Comparison of ENCODE assay signal across 16 cellular contexts in the genomic region with DNA sequence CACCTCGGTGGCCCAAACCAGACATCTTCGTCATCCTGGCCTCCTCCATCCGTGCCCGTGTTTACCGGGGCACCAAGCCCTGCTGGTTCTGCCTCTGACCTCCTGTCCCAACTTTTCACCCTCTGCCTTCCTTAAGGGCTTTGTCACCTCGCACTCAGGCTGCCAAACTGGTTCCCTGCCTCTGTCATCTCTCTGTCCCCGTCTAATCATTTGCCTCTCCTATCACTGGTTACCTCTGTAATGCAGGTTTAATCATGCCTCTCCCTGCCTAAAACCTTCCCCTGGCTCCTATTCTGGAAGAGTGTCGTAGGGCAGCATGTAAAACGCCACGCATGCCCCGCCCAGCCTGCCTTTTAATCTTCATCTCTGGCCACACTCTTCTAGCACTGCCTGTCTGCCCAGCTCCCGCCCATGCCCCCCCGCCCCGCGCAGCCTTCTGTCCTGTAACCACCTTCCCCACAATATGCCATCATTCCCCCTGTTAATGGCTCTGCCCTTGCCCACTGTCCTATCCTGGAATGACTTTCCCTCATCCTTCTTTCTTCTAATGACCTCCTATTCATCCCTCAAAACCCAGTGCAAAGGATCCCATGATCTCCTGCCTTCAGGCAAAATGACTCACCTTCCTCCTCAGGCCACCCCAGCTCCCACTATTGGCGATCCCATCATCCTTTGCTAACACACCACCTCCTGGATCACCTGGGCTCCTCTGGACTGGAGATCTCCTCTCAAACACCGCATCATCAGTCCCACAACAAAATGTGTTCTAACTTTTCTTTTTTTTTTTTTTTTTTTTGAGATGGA.
A peak's percentile ranks its signal among the peaks of the same experiment; 100 is the strongest.
DNase-seq lines count a peak whose midpoint lies in the region; ATAC-seq and TF ChIP-seq lines count a peak whose summit lies in the region.
"Had no signal": no experiment of that assay in that cellular context is flagged by ENCODE, and none has a peak within 500 bp of the region (broad histone marks: within the 10 kb centered on the region; RNA-seq: fewer than 3 reads in every experiment).

No MANE protein-coding gene starts in this region.

- peaks cover 8% of the 10 kb centered on the region for H3K36me3 Mint-ChIP-seq in mesothelial cell of epicardium

- H3K36me3 ChIP-seq in mucosa of descending colon (ENCODE audit: low read depth) = no peaks in the 10 kb centered on the region
- H3K36me3 ChIP-seq: pancreas had no signal

- H3K4me1 ChIP-seq in mucosa of descending colon (ENCODE audit: low read depth) = peaks cover 6% of the 10 kb centered on the region
- H3K4me1 ChIP-seq: gastroesophageal sphincter had no signal

- intact Hi-C loops in mucosa of descending colon (cut with DNase I, micrococcal nuclease) = no loop called here

- no peaks in the 10 kb centered on the region for H3K9me3 ChIP-seq in mucosa of descending colon
- H3K9me3 ChIP-seq: gastroesophageal sphincter, pancreas, spleen had no signal

- no peak overlapping the region for H3K4me3 Mint-ChIP-seq in mesothelial cell of epicardium
- H3K4me3 Mint-ChIP-seq: T-helper 1 cell treated with Interleukin-12 subunit alpha and Interleukin-12 subunit beta and Interleukin-4 antibody, amounts not matched to agents 30 μg/mL and 1 μg/mL, for 36 hours had no signal

- H3K4me3 ChIP-seq in mucosa of descending colon = no peak overlapping the region
- H3K4me3 ChIP-seq: gastroesophageal sphincter, pancreas, spleen had no signal

- H3K9me3 Mint-ChIP-seq in mesothelial cell of epicardium = no peaks in the 10 kb centered on the region
- H3K9me3 Mint-ChIP-seq: T-helper 1 cell treated with Interleukin-12 subunit alpha and Interleukin-12 subunit beta and Interleukin-4 antibody, amounts not matched to agents 30 μg/mL and 1 μg/mL, for 36 hours had no signal

- peak; percentile 57 for DNase-seq in Daoy (ENCODE audit: low read depth)
- DNase-seq in SK-MEL-5 (ENCODE audit: low read depth, low spot score) = peak; percentile 36
- no peak for DNase-seq in mesothelial cell of epicardium (ENCODE audit: low spot score in 2 of 2, unreplicated experiment in 2 of 2)
- DNase-seq in cortex of kidney (lab: John Stamatoyannopoulos, UW) = no peak
- DNase-seq in RPMI8226 = no peak
- DNase-seq in mucosa of descending colon = no peak
- DNase-seq in hypothalamus (lab: John Stamatoyannopoulos, UW) = no peak
- DNase-seq: activated CD4-positive, alpha-beta T cell treated with anti-CD3 and anti-CD28 coated beads for 1 hour; NCI-H1930; NCI-H526; pancreas; spleen; substantia nigra had no signal

- peak overlapping the region; percentile 70 for H3K27ac Mint-ChIP-seq in mesothelial cell of epicardium
- H3K27ac Mint-ChIP-seq: T-helper 1 cell treated with Interleukin-12 subunit alpha and Interleukin-12 subunit beta and Interleukin-4 antibody, amounts not matched to agents 30 μg/mL and 1 μg/mL, for 36 hours had no signal

- no peak for TF ChIP-seq CTCF in C4-2B (conservative IDR thresholded peaks at IDR 0.05)
- no peak for TF ChIP-seq CTCF in mesothelial cell of epicardium (IDR thresholded peaks at IDR 0.05; ENCODE audit: unreplicated experiment)
- no peak for TF ChIP-seq CTCF in mucosa of descending colon (IDR thresholded peaks at IDR 0.05)

- ATAC-seq in mucosa of descending colon = no peak
- ATAC-seq: gastroesophageal sphincter, pancreas had no signal

- peaks cover 24% of the 10 kb centered on the region for H3K4me1 Mint-ChIP-seq in mesothelial cell of epicardium

- in situ Hi-C loops in SK-MEL-5 (cut with HindIII; ENCODE audit: low pct_unique_long_range_greater_than_20kb, low sequenced_read_pairs) = no loop called here

- peak overlapping the region; percentile 71 for H3K27ac ChIP-seq in C4-2B
- H3K27ac ChIP-seq: gastroesophageal sphincter, pancreas, spleen had no signal

- H3K27me3 Mint-ChIP-seq in mesothelial cell of epicardium (ENCODE audit: low read depth) = no peaks in the 10 kb centered on the region

Comparison
In these comparisons a context has a peak if more than half of its experiments do, and no peak if none do; other contexts are left out.
1. DNase-seq: peak in Daoy (single experiment) and SK-MEL-5 (single experiment); none in mesothelial cell of epicardium (0 of 2), cortex of kidney (single experiment), RPMI8226 (single experiment), mucosa of descending colon (0 of 3) and hypothalamus (0 of 51).